Comparison of ENCODE assay signal across 15 cellular contexts in the genomic region with DNA sequence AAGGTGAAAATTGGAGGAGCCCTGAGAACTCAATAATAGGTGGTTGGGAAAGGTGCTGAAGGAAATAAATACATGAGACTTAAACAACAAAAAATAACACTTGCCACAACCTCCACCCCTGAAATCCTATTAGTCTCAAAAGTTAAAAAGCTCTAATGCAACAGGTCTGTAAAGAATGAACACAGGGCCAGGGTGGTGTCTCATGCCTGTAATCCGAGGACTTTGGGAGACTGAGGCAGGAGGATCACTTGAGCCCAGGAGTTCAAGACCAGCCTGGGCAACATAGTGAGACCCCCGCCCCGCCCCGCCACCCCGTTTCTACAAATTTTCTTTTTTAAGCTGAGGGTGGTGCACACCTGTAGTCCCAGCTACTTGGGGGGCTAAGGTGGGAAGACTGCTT. TPM values are rescaled to one million over a fixed set of nuclear protein-coding genes. Genes with fewer than 3 reads are reported as not detected.
DNase-seq lines count a peak whose midpoint lies in the region; ATAC-seq, FAIRE-seq and TF ChIP-seq lines count a peak whose summit lies in the region.
"Had no signal": no experiment of that assay in that cellular context is flagged by ENCODE, and none has a peak within 500 bp of the region (broad histone marks: within the 10 kb centered on the region; RNA-seq: fewer than 3 reads in every experiment).

No MANE protein-coding gene starts in this region.

- peaks cover 24% of the 10 kb centered on the region for H3K36me3 Mint-ChIP-seq in activated CD4-positive, alpha-beta memory T cell treated with anti-CD3 and anti-CD28 coated beads, Interleukin-2, amount 10 ng/mL, durations not matched to agents 7 days and 5 days (ENCODE audit: low read depth)

- TF ChIP-seq CTCF in heart left ventricle (IDR thresholded peaks at IDR 0.05) (no peak), keratinocyte (optimal IDR thresholded peaks at IDR 0.05 in 1 of 3, IDR thresholded peaks at IDR 0.05 in 1 of 3, conservative IDR thresholded peaks at IDR 0.05 in 1 of 3; ENCODE audit: extremely low read depth in 1 of 3, insufficient read depth in 2 of 3, low read length in 3 of 3) (no peak)

- H3K9me3 ChIP-seq in right cardiac atrium (ENCODE audit: control insufficient read depth, low read length), result no peaks in the 10 kb centered on the region
- no peaks in the 10 kb centered on the region for H3K9me3 ChIP-seq in heart left ventricle
- no peaks in the 10 kb centered on the region for H3K9me3 ChIP-seq in keratinocyte (ENCODE audit: control insufficient read depth, low read depth, low read length)
- H3K9me3 ChIP-seq: gastrocnemius medialis had no signal

- H3K27ac Mint-ChIP-seq in activated CD4-positive, alpha-beta memory T cell treated with anti-CD3 and anti-CD28 coated beads, Interleukin-2, amount 10 ng/mL, durations not matched to agents 7 days and 5 days, result peak overlapping the region; percentile 68

- no peak for TF ChIP-seq POLR2A in heart left ventricle (IDR thresholded peaks at IDR 0.05)

- no peak overlapping the region for H3K9ac ChIP-seq in keratinocyte (ENCODE audit: control insufficient read depth, extremely low read depth, insufficient read depth, low read length)

- no peak for ATAC-seq in right cardiac atrium
- ATAC-seq in heart left ventricle, result no peak
- no peak for ATAC-seq in GM19397 (IDR thresholded peaks at IDR 0.05; ENCODE audit: unreplicated experiment)
- no peak for ATAC-seq in HG03108 (IDR thresholded peaks at IDR 0.05; ENCODE audit: unreplicated experiment)

- no peaks in the 10 kb centered on the region for H3K9me1 ChIP-seq in keratinocyte (ENCODE audit: control insufficient read depth, extremely low read depth, insufficient read depth, low read length)

- DNase-seq in right cardiac atrium, result no peak
- DNase-seq in heart left ventricle, result no peak
- no peak for DNase-seq in activated CD4-positive, alpha-beta memory T cell treated with anti-CD3 and anti-CD28 coated beads, Interleukin-2, amount 10 ng/mL, durations not matched to agents 7 days and 5 days
- no peak for DNase-seq in keratinocyte (ENCODE audit: low read depth, low spot score)
- DNase-seq in superior temporal gyrus (ENCODE audit: extremely low spot score), result no peak
- no peak for DNase-seq in SHP77 (lab: John Stamatoyannopoulos, UW)
- DNase-seq: activated CD4-positive, CD25-positive, alpha-beta regulatory T cell treated with anti-CD3 and anti-CD28 coated beads, Interleukin-2, amount 50 U/mL, for 72 hours; dorsolateral prefrontal cortex; gastrocnemius medialis; NCI-H1417; NCI-H524; Right ventricle myocardium superior; stimulated activated CD4-positive, alpha-beta T cell treated with anti-CD3 and anti-CD28 coated beads, Interleukin-12 subunit alpha, Interleukin-12 subunit beta, amount 100 ng/mL, for 4 hours had no signal

- POLR2A ChIA-PET in activated CD4-positive, alpha-beta memory T cell treated with anti-CD3 and anti-CD28 coated beads, Interleukin-2, amount 10 ng/mL, durations not matched to agents 7 days and 5 days (lab: Charles Lee), result interaction anchor here (1.0 to 7.4 kb wide), 19 partner anchors 11 to 783 kb away, joined by 3 to 78 read pairs (median 7); a partner anchor contains a TSS

- no peak for FAIRE-seq in keratinocyte (lab: Jason Lieb, UNC)

- H3K27ac ChIP-seq in right cardiac atrium (ENCODE audit: low read length) (no peak overlapping the region), heart left ventricle (peak overlapping the region in 2 of 12 donors; percentile 7 to 22), keratinocyte (ENCODE audit: control insufficient read depth, insufficient read depth, low read length) (no peak overlapping the region)

- H3K27me3 Mint-ChIP-seq in activated CD4-positive, alpha-beta memory T cell treated with anti-CD3 and anti-CD28 coated beads, Interleukin-2, amount 10 ng/mL, durations not matched to agents 7 days and 5 days, result no peaks in the 10 kb centered on the region

- peak overlapping the region; percentile 55 for H3K4me2 ChIP-seq in keratinocyte (ENCODE audit: control insufficient read depth, extremely low read depth, insufficient read depth, low read depth, low read length)

- H2AFZ ChIP-seq in keratinocyte (ENCODE audit: control insufficient read depth, low read length), result no peak overlapping the region

- no peaks in the 10 kb centered on the region for H4K20me1 ChIP-seq in keratinocyte (ENCODE audit: control insufficient read depth, extremely low read depth, insufficient read depth, low read length)

- H3K79me2 ChIP-seq in keratinocyte (ENCODE audit: control insufficient read depth, insufficient read depth, low read length), result peaks cover 40% of the 10 kb centered on the region

- H3K36me3 ChIP-seq in heart left ventricle (peaks cover 0 to 16% (median 8%) of the 10 kb centered on the region in 9 donors), keratinocyte (ENCODE audit: control insufficient read depth in 2 of 2, extremely low read depth in 1 of 2, insufficient read depth in 2 of 2, low read length in 2 of 2) (peaks cover 0 to 2% of the 10 kb centered on the region in 2 experiments)

- no peaks in the 10 kb centered on the region for H3K9me3 Mint-ChIP-seq in activated CD4-positive, alpha-beta memory T cell treated with anti-CD3 and anti-CD28 coated beads, Interleukin-2, amount 10 ng/mL, durations not matched to agents 7 days and 5 days

- CTCF ChIA-PET in activated CD4-positive, alpha-beta memory T cell treated with anti-CD3 and anti-CD28 coated beads, Interleukin-2, amount 10 ng/mL, durations not matched to agents 7 days and 5 days (lab: Charles Lee), result interaction anchor here (0.9 to 5.0 kb wide), 3 partner anchors 36 to 215 kb away, joined by 4 to 30 read pairs (median 10); a partner anchor contains a TSS

- H3K4me1 ChIP-seq in right cardiac atrium (ENCODE audit: control insufficient read depth, insufficient read depth, low read length) (no peaks in the 10 kb centered on the region), heart left ventricle (peaks cover 3 to 56% (median 30%) of the 10 kb centered on the region in 12 donors), keratinocyte (ENCODE audit: control insufficient read depth, extremely low read depth, insufficient read depth, low read length) (peaks cover 15% of the 10 kb centered on the region)

- H3K4me3 Mint-ChIP-seq in activated CD4-positive, alpha-beta memory T cell treated with anti-CD3 and anti-CD28 coated beads, Interleukin-2, amount 10 ng/mL, durations not matched to agents 7 days and 5 days, result peak overlapping the region; percentile 89

- H3K27me3 ChIP-seq in right cardiac atrium (ENCODE audit: control insufficient read depth, insufficient read depth) (no peaks in the 10 kb centered on the region), heart left ventricle (no peaks in the 10 kb centered on the region), keratinocyte (ENCODE audit: control insufficient read depth, extremely low read depth, insufficient read depth, low read length) (no peaks in the 10 kb centered on the region)
- H3K27me3 ChIP-seq: dorsolateral prefrontal cortex, gastrocnemius medialis had no signal

- H3K4me1 Mint-ChIP-seq in activated CD4-positive, alpha-beta memory T cell treated with anti-CD3 and anti-CD28 coated beads, Interleukin-2, amount 10 ng/mL, durations not matched to agents 7 days and 5 days, result peaks cover 71% of the 10 kb centered on the region

- intact Hi-C loops in right cardiac atrium (cut with DNase I), result loop anchor here in 2 of 4 donors (10.0 kb wide), 2 partner anchors 74 to 84 kb away; a partner anchor contains a TSS
- intact Hi-C loops in heart left ventricle (cut with DNase I), result loop anchor here in 8 of 10 donors (5.0 to 10.0 kb wide), 6 partner anchors 74 to 217 kb away; a partner anchor contains a TSS

- dilution Hi-C loops in keratinocyte (cut with MboI; ENCODE audit: extremely low pct_ligation_motif_present, low sequenced_read_pairs), result no loop called here

- H3K4me3 ChIP-seq in right cardiac atrium (ENCODE audit: low read length) (peak overlapping the region; percentile 16), heart left ventricle (peak overlapping the region in 6 of 12 donors; percentile 12 to 91 (median 31)), keratinocyte (ENCODE audit: control insufficient read depth in 2 of 3, extremely low read depth in 1 of 3, insufficient read depth in 2 of 3, low read depth in 1 of 3, low read length in 3 of 3) (no peak overlapping the region)

- WGBS in right cardiac atrium, result 68% methylated on average over 5 of the region's 5 CpGs
- 68 to 79% (median 77%) methylated on average over 5 of the region's 5 CpGs for WGBS in heart left ventricle, 4 donors

RNA-seq across cellular contexts. Expression of a gene that starts 1.1 kb away (rescaled TPM):
- total RNA-seq in right cardiac atrium (10 to 100 TPM; 15.2 to 18.2 (median 16.3) TPM), heart left ventricle (10 to 100 TPM; 10.6 to 17.7 (median 13.9) TPM)
- polyA plus RNA-seq in right cardiac atrium (5.5 TPM), heart left ventricle (1 to 10 TPM; 3.8 to 4.1 TPM), keratinocyte (5.4 to 6.4 TPM (median 5.7 TPM) in 3 replicates)
- total RNA-seq in activated CD4-positive, alpha-beta memory T cell treated with anti-CD3 and anti-CD28 coated beads, Interleukin-2, amount 10 ng/mL, durations not matched to agents 7 days and 5 days, result 10 to 100 TPM; 20.9 to 21.6 TPM
- 2.1 TPM for polyA plus RNA-seq in keratinocyte (2011; ENCODE audit: low read depth)
- 2.0 and 3.8 TPM in 2 replicates for polyA plus RNA-seq in keratinocyte (2011; cell fraction: cytosol; rRNA removed)
- polyA plus RNA-seq in keratinocyte (2011; cell fraction: nucleus; rRNA removed), result 21.5 TPM in 2 replicates
- polyA plus RNA-seq in keratinocyte (2012; ENCODE audit: low replicate concordance), result 3.4 and 3.8 TPM in 2 replicates
- polyA minus RNA-seq in keratinocyte, result 4.3 to 14.8 TPM (median 10.7 TPM) in 3 replicates
- 4.0 TPM for polyA minus RNA-seq in keratinocyte (2011; cell fraction: cytosol; rRNA and poly(A)+ RNA removed)
- polyA minus RNA-seq in keratinocyte (2011; cell fraction: nucleus; rRNA and poly(A)+ RNA removed), result 8.9 and 19.5 TPM in 2 replicates

RNA-seq across cellular contexts. Expression of a gene that starts 16.2 kb away (rescaled TPM):
- 1 to 10 TPM; 2.5 to 3.2 (median 2.8) TPM for total RNA-seq in right cardiac atrium
- polyA plus RNA-seq in right cardiac atrium, result 2.9 TPM
- total RNA-seq in heart left ventricle, result 1 to 10 TPM in 8 of 9 donors, under 1 TPM in 1; 0.48 to 2.9 (median 2.2) TPM
- polyA plus RNA-seq in heart left ventricle, result 1 to 10 TPM; 3.4 to 4.9 TPM
- 1 to 10 TPM; 5.3 TPM for total RNA-seq in activated CD4-positive, alpha-beta memory T cell treated with anti-CD3 and anti-CD28 coated beads, Interleukin-2, amount 10 ng/mL, durations not matched to agents 7 days and 5 days
- 0.99 to 1.5 TPM (median 1.0 TPM) in 3 replicates for polyA plus RNA-seq in keratinocyte
- 3.9 TPM for polyA plus RNA-seq in keratinocyte (2011; ENCODE audit: low read depth)
- polyA plus RNA-seq in keratinocyte (2011; cell fraction: cytosol; rRNA removed), result 0.49 and 0.70 TPM in 2 replicates
- 1.00 and 1.8 TPM in 2 replicates for polyA plus RNA-seq in keratinocyte (2011; cell fraction: nucleus; rRNA removed)
- polyA plus RNA-seq in keratinocyte (2012; ENCODE audit: low replicate concordance), result 0.95 and 3.1 TPM in 2 replicates
- polyA minus RNA-seq in keratinocyte, result 0.49 to 0.83 TPM in 2 of 3 replicates, not detected in the other
- not detected for polyA minus RNA-seq in keratinocyte (2011; cell fraction: cytosol; rRNA and poly(A)+ RNA removed)
- 0.32 and 0.62 TPM in 2 replicates for polyA minus RNA-seq in keratinocyte (2011; cell fraction: nucleus; rRNA and poly(A)+ RNA removed)
